In genomic region chr1:35536551-35537162, GRCh38 we compare ENCODE assay signal across 15 cellular contexts. TPM values are rescaled to one million over a fixed set of nuclear protein-coding genes. Genes with fewer than 3 reads are reported as not detected.
DNase-seq lines count a peak whose midpoint lies in the region; ATAC-seq and TF ChIP-seq lines count a peak whose summit lies in the region.
"Had no signal": no experiment of that assay in that cellular context is flagged by ENCODE, and none has a peak within 500 bp of the region (broad histone marks: within the 10 kb centered on the region; RNA-seq: fewer than 3 reads in every experiment).

No MANE protein-coding gene starts in this region.

- H3K36me3 Mint-ChIP-seq in CD4-positive, alpha-beta T cell (ENCODE audit: low read depth): peaks cover 37% of the 10 kb centered on the region
- peaks cover 52% of the 10 kb centered on the region for H3K36me3 Mint-ChIP-seq in activated T-helper 17 cell treated with anti-CD3 and anti-CD28 coated beads, Interleukin-2, amount 50 U/mL, for 72 hours (ENCODE audit: low read depth)
- H3K36me3 Mint-ChIP-seq in mesothelial cell of epicardium: peaks cover 7% of the 10 kb centered on the region

- peak overlapping the region; percentile 97 for H3K27ac Mint-ChIP-seq in CD4-positive, alpha-beta T cell
- peak overlapping the region; percentile 15 for H3K27ac Mint-ChIP-seq in activated T-helper 17 cell treated with anti-CD3 and anti-CD28 coated beads, Interleukin-2, amount 50 U/mL, for 72 hours
- H3K27ac Mint-ChIP-seq in mesothelial cell of epicardium: peak overlapping the region; percentile 47
- H3K27ac Mint-ChIP-seq: activated CD4-positive, alpha-beta memory T cell treated with anti-CD3 and anti-CD28 coated beads, Interleukin-2, amount 10 ng/mL, durations not matched to agents 7 days and 5 days; neural progenitor cell had no signal

- CTCF ChIA-PET in CD4-positive, alpha-beta T cell (lab: Charles Lee): interaction anchor here (1.0 to 2.3 kb wide), 4 partner anchors 13 to 85 kb away, joined by 3 to 15 read pairs (median 4); no protein-coding TSS in a partner anchor
- CTCF ChIA-PET in RWPE1 (lab: Yijun Ruan, JAX): interaction anchor here (1.3 kb wide), 2 partner anchors 27 to 335 kb away, joined by 3 to 4 read pairs; no protein-coding TSS in a partner anchor

- intact Hi-C loops in CD4-positive, alpha-beta T cell (cut with DNase I, micrococcal nuclease): no loop called here

- peaks cover 79% of the 10 kb centered on the region for H3K4me1 Mint-ChIP-seq in CD4-positive, alpha-beta T cell (ENCODE audit: low read depth)
- peaks cover 48% of the 10 kb centered on the region for H3K4me1 Mint-ChIP-seq in activated T-helper 17 cell treated with anti-CD3 and anti-CD28 coated beads, Interleukin-2, amount 50 U/mL, for 72 hours
- H3K4me1 Mint-ChIP-seq in mesothelial cell of epicardium: peaks cover 55% of the 10 kb centered on the region

- ATAC-seq in activated CD4-positive, CD25-positive, alpha-beta regulatory T cell treated with anti-CD3 and anti-CD28 coated beads, Interleukin-2, amount 50 U/mL, for 24 hours: peak; percentile 5 to 38
- peak; percentile 48 for ATAC-seq in CD4-positive, alpha-beta T cell (ENCODE audit: poor library complexity)
- ATAC-seq in activated T-helper 17 cell treated with anti-CD3 and anti-CD28 coated beads, Interleukin-2, amount 50 U/mL, for 72 hours (replicated peaks): peak; percentile 66
- ATAC-seq in HG03442 (IDR thresholded peaks at IDR 0.05; ENCODE audit: unreplicated experiment): no peak
- ATAC-seq: Panc1 had no signal

- peak overlapping the region; percentile 64 for H3K27ac ChIP-seq in CD4-positive, alpha-beta T cell (ENCODE audit: low read depth, low read length)
- no peak overlapping the region for H3K27ac ChIP-seq in RWPE1
- H3K27ac ChIP-seq: neural progenitor cell had no signal

- no peaks in the 10 kb centered on the region for H3K27me3 Mint-ChIP-seq in CD4-positive, alpha-beta T cell
- no peaks in the 10 kb centered on the region for H3K27me3 Mint-ChIP-seq in activated T-helper 17 cell treated with anti-CD3 and anti-CD28 coated beads, Interleukin-2, amount 50 U/mL, for 72 hours
- no peaks in the 10 kb centered on the region for H3K27me3 Mint-ChIP-seq in mesothelial cell of epicardium (ENCODE audit: low read depth)
- H3K27me3 Mint-ChIP-seq: activated CD4-positive, alpha-beta memory T cell treated with anti-CD3 and anti-CD28 coated beads, Interleukin-2, amount 10 ng/mL, durations not matched to agents 7 days and 5 days had no signal

- no peak for TF ChIP-seq CTCF in CD4-positive, alpha-beta T cell (IDR thresholded peaks at IDR 0.05)
- no peak for TF ChIP-seq CTCF in mesothelial cell of epicardium (IDR thresholded peaks at IDR 0.05; ENCODE audit: unreplicated experiment)
- TF ChIP-seq CTCF in RWPE1 (conservative IDR thresholded peaks at IDR 0.05; ENCODE audit: low read depth): no peak

- POLR2A ChIA-PET in CD4-positive, alpha-beta T cell (lab: Charles Lee): interaction anchor here (0.6 to 3.4 kb wide), 8 partner anchors 16 to 423 kb away, joined by 3 to 35 read pairs (median 4); partner anchors contain the start of genes KIAA0319L and NCDN
- POLR2A ChIA-PET in RWPE1 (lab: Yijun Ruan, JAX; ENCODE audit: low non-redundant PET): interaction anchor here (0.6 kb wide), 1 partner anchor 232 kb away, joined by 5 read pairs; no protein-coding TSS in a partner anchor

- no peak for DNase-seq in activated CD4-positive, CD25-positive, alpha-beta regulatory T cell treated with anti-CD3 and anti-CD28 coated beads, Interleukin-2, amount 50 U/mL, for 72 hours
- no peak for DNase-seq in CD4-positive, alpha-beta T cell
- DNase-seq in mesothelial cell of epicardium (ENCODE audit: low spot score in 2 of 2, unreplicated experiment in 2 of 2) (no peak), RWPE1 (ENCODE audit: low spot score) (no peak), middle frontal gyrus (ENCODE audit: extremely low spot score, low spot score) (no peak)
- DNase-seq: activated CD4-positive, alpha-beta memory T cell treated with anti-CD3 and anti-CD28 coated beads, Interleukin-2, amount 10 ng/mL, durations not matched to agents 7 days and 5 days; activated effector memory CD4-positive, alpha-beta T cell treated with Interleukin-2 at 50 U/mL for 16 hours; mammary epithelial cell; NCI-H1105 had no signal

- peak overlapping the region; percentile 66 for H3K4me3 Mint-ChIP-seq in CD4-positive, alpha-beta T cell
- H3K4me3 Mint-ChIP-seq in activated T-helper 17 cell treated with anti-CD3 and anti-CD28 coated beads, Interleukin-2, amount 50 U/mL, for 72 hours: peak overlapping the region; percentile 77
- H3K4me3 Mint-ChIP-seq in mesothelial cell of epicardium: no peak overlapping the region
- H3K4me3 Mint-ChIP-seq: activated CD4-positive, alpha-beta memory T cell treated with anti-CD3 and anti-CD28 coated beads, Interleukin-2, amount 10 ng/mL, durations not matched to agents 7 days and 5 days; neural progenitor cell had no signal

- H3K9me3 Mint-ChIP-seq in CD4-positive, alpha-beta T cell: no peaks in the 10 kb centered on the region
- H3K9me3 Mint-ChIP-seq in activated T-helper 17 cell treated with anti-CD3 and anti-CD28 coated beads, Interleukin-2, amount 50 U/mL, for 72 hours: no peaks in the 10 kb centered on the region
- H3K9me3 Mint-ChIP-seq in mesothelial cell of epicardium: no peaks in the 10 kb centered on the region

- no peaks in the 10 kb centered on the region for H3K27me3 ChIP-seq in CD4-positive, alpha-beta T cell (ENCODE audit: control insufficient read depth, insufficient read depth, low read length)
- H3K27me3 ChIP-seq: neural progenitor cell, tibial nerve had no signal

- no peaks in the 10 kb centered on the region for H3K9me3 ChIP-seq in CD4-positive, alpha-beta T cell (ENCODE audit: control insufficient read depth, low read length)
- H3K9me3 ChIP-seq: tibial nerve had no signal

RNA-seq across cellular contexts. Expression of gene KIAA0319L, which starts 20.5 kb away (rescaled TPM):
- total RNA-seq in CD4-positive, alpha-beta T cell: 10 to 100 TPM; 50.9 to 53.3 TPM
- total RNA-seq in activated T-helper 17 cell treated with anti-CD3 and anti-CD28 coated beads, Interleukin-2, amount 50 U/mL, for 72 hours: 10 to 100 TPM; 45.8 to 98.2 TPM
- total RNA-seq in mesothelial cell of epicardium: 64.9 to 73.8 TPM (median 72.5 TPM) in 3 replicates

RNA-seq across cellular contexts. Expression of gene NCDN, which starts 20.9 kb away (rescaled TPM):
- total RNA-seq in CD4-positive, alpha-beta T cell: 10 to 100 TPM; 12.8 to 14.2 TPM
- 10 to 100 TPM; 37.1 to 42.4 TPM for total RNA-seq in activated T-helper 17 cell treated with anti-CD3 and anti-CD28 coated beads, Interleukin-2, amount 50 U/mL, for 72 hours
- 26.4 to 27.8 TPM (median 26.6 TPM) in 3 replicates for total RNA-seq in mesothelial cell of epicardium

RNA-seq across cellular contexts. Expression of gene TFAP2E, which starts 36.5 kb away (rescaled TPM):
- 1 to 10 TPM; 3.0 to 3.8 TPM for total RNA-seq in CD4-positive, alpha-beta T cell
- total RNA-seq in activated T-helper 17 cell treated with anti-CD3 and anti-CD28 coated beads, Interleukin-2, amount 50 U/mL, for 72 hours: 1 to 10 TPM in 1 of 2 donors, under 1 TPM in 1; 0.97 to 4.5 TPM
- total RNA-seq in mesothelial cell of epicardium: 2.0 to 2.9 TPM (median 2.4 TPM) in 3 replicates

Comparison
In these comparisons a context has a peak if more than half of its experiments do, and no peak if none do; other contexts are left out.
1. H3K27ac Mint-ChIP-seq: peak in every context shown above with its lines; median percentile 97 in CD4-positive, alpha-beta T cell; 47 in mesothelial cell of epicardium; 15 in activated T-helper 17 cell treated with anti-CD3 and anti-CD28 coated beads, Interleukin-2, amount 50 U/mL, for 72 hours.